17 cellular contexts compared by ENCODE assay signal in the genomic region with DNA sequence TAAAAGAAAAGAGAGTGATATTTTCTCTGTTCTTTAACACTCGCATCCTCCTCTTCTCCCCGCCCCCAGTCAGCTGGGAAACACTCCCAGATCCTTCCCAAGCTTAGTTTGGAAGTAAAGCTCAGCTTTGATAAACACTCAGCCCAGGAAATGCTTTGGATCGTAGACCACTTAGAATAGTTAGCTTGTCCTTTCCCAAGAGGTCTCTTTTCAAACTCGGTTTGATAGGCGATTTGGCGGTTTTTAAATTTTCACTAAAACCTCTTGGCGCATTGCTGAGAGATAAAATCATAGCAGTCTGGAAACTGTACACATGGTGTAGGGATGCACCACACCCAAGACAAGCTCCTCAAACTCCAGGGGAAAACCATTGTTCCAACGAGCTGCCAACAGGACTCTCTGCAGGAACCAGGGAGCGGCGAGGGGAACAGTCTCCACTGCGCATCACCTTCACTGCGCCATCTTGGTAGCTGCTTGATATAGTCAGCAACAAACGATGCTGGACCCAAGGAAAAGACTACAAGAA. TPM values are rescaled to one million over a fixed set of nuclear protein-coding genes. Genes with fewer than 3 reads are reported as not detected.
A peak's percentile ranks its signal among the peaks of the same experiment; 100 is the strongest.
DNase-seq lines count a peak whose midpoint lies in the region; ATAC-seq, FAIRE-seq and TF ChIP-seq lines count a peak whose summit lies in the region.
"Had no signal": no experiment of that assay in that cellular context is flagged by ENCODE, and none has a peak within 500 bp of the region (broad histone marks: within the 10 kb centered on the region; RNA-seq: fewer than 3 reads in every experiment).

No MANE protein-coding gene starts in this region.

- H2AFZ ChIP-seq in astrocyte (ENCODE audit: low read depth, low read length) = no peak overlapping the region

- H3K4me2 ChIP-seq in astrocyte (ENCODE audit: low read length) = peak overlapping the region; percentile 30

- H3K36me3 Mint-ChIP-seq in astrocyte (ENCODE audit: low read depth, unreplicated experiment) = peaks cover 14% of the 10 kb centered on the region

- peak overlapping the region; percentile 35 for H3K4me3 ChIP-seq in AG10803 (ENCODE audit: low read length)
- no peak overlapping the region for H3K4me3 ChIP-seq in astrocyte (ENCODE audit: insufficient read depth, low read depth, low read length)
- peak overlapping the region in 1 of 10 donors; percentile 8 for H3K4me3 ChIP-seq in heart right ventricle
- H3K4me3 ChIP-seq in gastrocnemius medialis = no peak overlapping the region

- no peak for FAIRE-seq in astrocyte (lab: Jason Lieb, UNC)

- peaks cover 95% of the 10 kb centered on the region for H3K79me2 ChIP-seq in astrocyte (ENCODE audit: insufficient read depth, low read length)

- peak overlapping the region; percentile 3 for H3K9ac ChIP-seq in astrocyte (ENCODE audit: low read length)

- DNase-seq in AG10803 (ENCODE audit: low read depth) = peak; percentile 90
- no peak for DNase-seq in astrocyte (ENCODE audit: low read depth)
- peak in 1 of 2 donors; percentile 42 for DNase-seq in heart right ventricle
- DNase-seq in gastrocnemius medialis = no peak
- no peak for DNase-seq in occipital lobe (lab: John Stamatoyannopoulos, UW)
- no peak for DNase-seq in GF-D8 (lab: John Stamatoyannopoulos, UW)
- no peak for DNase-seq in GM20000 (ENCODE audit: low spot score)
- DNase-seq in NK-92 (lab: John Stamatoyannopoulos, UW; ENCODE audit: unreplicated experiment) = no peak
- DNase-seq: activated CD8-positive, alpha-beta memory T cell treated with anti-CD3 and anti-CD28 coated beads, Interleukin-2, amount 50 U/mL, for 48 hours; activated naive CD8-positive, alpha-beta T cell treated with anti-CD3 and anti-CD28 coated beads, Interleukin-2, amount 10 ng/mL, durations not matched to agents 7 days and 5 days; DMS79 treated with DMSO at 0.1 percent for 48 hours; head of caudate nucleus; left colon; stimulated activated CD4-positive, alpha-beta T cell treated with anti-CD3 and anti-CD28 coated beads, Interleukin-12 subunit alpha, Interleukin-12 subunit beta, amount 100 ng/mL, for 4 hours; WERI-Rb-1 had no signal

- peaks cover 84% of the 10 kb centered on the region for H4K20me1 ChIP-seq in astrocyte (ENCODE audit: insufficient read depth, low read length)

- H3K27me3 Mint-ChIP-seq in astrocyte (ENCODE audit: low read depth, unreplicated experiment) = no peaks in the 10 kb centered on the region
- H3K27me3 Mint-ChIP-seq: activated naive CD8-positive, alpha-beta T cell treated with anti-CD3 and anti-CD28 coated beads, Interleukin-2, amount 10 ng/mL, durations not matched to agents 7 days and 5 days had no signal

- ATAC-seq in heart right ventricle (peak; percentile 56 to 81 (median 74)), gastrocnemius medialis (no peak)
- ATAC-seq: HCT116, left colon had no signal

- H3K27ac Mint-ChIP-seq in astrocyte (ENCODE audit: unreplicated experiment) = no peak overlapping the region
- H3K27ac Mint-ChIP-seq: activated naive CD8-positive, alpha-beta T cell treated with anti-CD3 and anti-CD28 coated beads, Interleukin-2, amount 10 ng/mL, durations not matched to agents 7 days and 5 days had no signal

- H3K27me3 ChIP-seq in astrocyte (ENCODE audit: insufficient read depth, low read length) (no peaks in the 10 kb centered on the region), heart right ventricle (no peaks in the 10 kb centered on the region), gastrocnemius medialis (no peaks in the 10 kb centered on the region)
- H3K27me3 ChIP-seq: neutrophil had no signal

- no peak for TF ChIP-seq POLR2A in gastrocnemius medialis (IDR thresholded peaks at IDR 0.05)

- H3K27ac ChIP-seq in astrocyte (ENCODE audit: low read depth, low read length) = peak overlapping the region; percentile 23
- H3K27ac ChIP-seq in heart right ventricle = peak overlapping the region in 9 of 10 donors; percentile 21 to 76 (median 61)
- H3K27ac ChIP-seq in gastrocnemius medialis = peak overlapping the region; percentile 31 to 65 (median 54)
- H3K27ac ChIP-seq: WERI-Rb-1 had no signal

- intact Hi-C loops in heart right ventricle (cut with DNase I) = no loop called here
- intact Hi-C loops in gastrocnemius medialis (cut with DNase I; ENCODE audit: low total_unique reads) = no loop called here

- no peak overlapping the region for H3K4me3 Mint-ChIP-seq in astrocyte (ENCODE audit: unreplicated experiment)
- H3K4me3 Mint-ChIP-seq: activated naive CD8-positive, alpha-beta T cell treated with anti-CD3 and anti-CD28 coated beads, Interleukin-2, amount 10 ng/mL, durations not matched to agents 7 days and 5 days had no signal

- peaks cover 10% of the 10 kb centered on the region for H3K4me1 ChIP-seq in astrocyte (ENCODE audit: insufficient read depth, low read length)
- H3K4me1 ChIP-seq in heart right ventricle = peaks cover 7 to 74% (median 45%) of the 10 kb centered on the region in 9 donors
- H3K4me1 ChIP-seq in gastrocnemius medialis = peaks cover 50 to 61% of the 10 kb centered on the region in 2 donors

- no peaks in the 10 kb centered on the region for H3K36me3 ChIP-seq in astrocyte (ENCODE audit: insufficient read depth, low read length)
- H3K36me3 ChIP-seq in heart right ventricle = peaks cover 0 to 6% (median 0%) of the 10 kb centered on the region in 9 donors
- no peaks in the 10 kb centered on the region for H3K36me3 ChIP-seq in gastrocnemius medialis
- H3K36me3 ChIP-seq: neutrophil, WERI-Rb-1 had no signal

- TF ChIP-seq CTCF in AG10803 (conservative IDR thresholded peaks at IDR 0.05; ENCODE audit: low read length) (no peak), astrocyte (IDR thresholded peaks at IDR 0.05; ENCODE audit: insufficient read depth, low read depth, low read length) (no peak), heart right ventricle (IDR thresholded peaks at IDR 0.05) (no peak), gastrocnemius medialis (IDR thresholded peaks at IDR 0.05 in 4 of 5, conservative IDR thresholded peaks at IDR 0.05 in 1 of 5) (no peak), GM20000 (IDR thresholded peaks at IDR 0.05; ENCODE audit: extremely low read depth, missing control alignments) (no peak)

- H3K9me3 Mint-ChIP-seq in astrocyte (ENCODE audit: unreplicated experiment) = peaks cover 2% of the 10 kb centered on the region

- 43 to 47% methylated on average over 13 of the region's 13 CpGs for WGBS in heart right ventricle, 2 donors

- H3K4me1 Mint-ChIP-seq in astrocyte (ENCODE audit: low read depth, unreplicated experiment) = peaks cover 30% of the 10 kb centered on the region

- in situ Hi-C loops in gastrocnemius medialis (cut with MboI; ENCODE audit: low sequenced_read_pairs in 4 of 4) = no loop called here

- H3K9me3 ChIP-seq in astrocyte (ENCODE audit: insufficient read depth, low read depth, low read length) = no peaks in the 10 kb centered on the region
- H3K9me3 ChIP-seq in heart right ventricle = peaks cover 0 to 9% (median 0%) of the 10 kb centered on the region in 11 donors
- no peaks in the 10 kb centered on the region for H3K9me3 ChIP-seq in gastrocnemius medialis
- H3K9me3 ChIP-seq: neutrophil had no signal

RNA-seq across cellular contexts. Expression of a gene that starts 22.3 kb away (rescaled TPM):
- total RNA-seq in astrocyte = 36.9 and 44.7 TPM in 2 replicates
- total RNA-seq in heart right ventricle = 10 to 100 TPM in 9 of 10 donors, 1 to 10 TPM in 1; 8.4 to 14.7 (median 11.5) TPM
- 1 to 10 TPM; 4.2 to 5.1 TPM for polyA plus RNA-seq in heart right ventricle
- total RNA-seq in gastrocnemius medialis = 10 to 100 TPM; 15.4 to 44.8 (median 18.3) TPM
- total RNA-seq in occipital lobe = 24.6 TPM

Comparison
In these comparisons a context has a peak if more than half of its experiments do, and no peak if none do; other contexts are left out.
1. ATAC-seq: peak in heart right ventricle (8 of 8); none in gastrocnemius medialis (0 of 2).
2. Peak in every context shown above with its lines, with median percentiles within 50 percentile points of each other: H3K27ac ChIP-seq.